6 cellular contexts compared by ENCODE assay signal in genomic region chr7:27871086-27871485, GRCh38.
"Had no signal": no experiment of that assay in that cellular context is flagged by ENCODE, and none has a peak within 500 bp of the region (broad histone marks: within the 10 kb centered on the region; RNA-seq: fewer than 3 reads in every experiment).

No MANE protein-coding gene starts in this region.

- ATAC-seq: HepG2 had no signal

- H3K4me3 Mint-ChIP-seq: H9, IgD-negative memory B cell had no signal

- H2AFZ ChIP-seq: GM23248 had no signal

- H3K4me3 ChIP-seq: GM23248 had no signal

- DNase-seq: GM23248, H9, HCEC 1CT, KG1 had no signal

- H3K9me3 Mint-ChIP-seq: H9, IgD-negative memory B cell had no signal

- H3K27me3 Mint-ChIP-seq: IgD-negative memory B cell had no signal

- H3K9ac ChIP-seq: GM23248 had no signal

- H3K27ac ChIP-seq: GM23248 had no signal
